8 cellular contexts compared by ENCODE assay signal in the genomic region with DNA sequence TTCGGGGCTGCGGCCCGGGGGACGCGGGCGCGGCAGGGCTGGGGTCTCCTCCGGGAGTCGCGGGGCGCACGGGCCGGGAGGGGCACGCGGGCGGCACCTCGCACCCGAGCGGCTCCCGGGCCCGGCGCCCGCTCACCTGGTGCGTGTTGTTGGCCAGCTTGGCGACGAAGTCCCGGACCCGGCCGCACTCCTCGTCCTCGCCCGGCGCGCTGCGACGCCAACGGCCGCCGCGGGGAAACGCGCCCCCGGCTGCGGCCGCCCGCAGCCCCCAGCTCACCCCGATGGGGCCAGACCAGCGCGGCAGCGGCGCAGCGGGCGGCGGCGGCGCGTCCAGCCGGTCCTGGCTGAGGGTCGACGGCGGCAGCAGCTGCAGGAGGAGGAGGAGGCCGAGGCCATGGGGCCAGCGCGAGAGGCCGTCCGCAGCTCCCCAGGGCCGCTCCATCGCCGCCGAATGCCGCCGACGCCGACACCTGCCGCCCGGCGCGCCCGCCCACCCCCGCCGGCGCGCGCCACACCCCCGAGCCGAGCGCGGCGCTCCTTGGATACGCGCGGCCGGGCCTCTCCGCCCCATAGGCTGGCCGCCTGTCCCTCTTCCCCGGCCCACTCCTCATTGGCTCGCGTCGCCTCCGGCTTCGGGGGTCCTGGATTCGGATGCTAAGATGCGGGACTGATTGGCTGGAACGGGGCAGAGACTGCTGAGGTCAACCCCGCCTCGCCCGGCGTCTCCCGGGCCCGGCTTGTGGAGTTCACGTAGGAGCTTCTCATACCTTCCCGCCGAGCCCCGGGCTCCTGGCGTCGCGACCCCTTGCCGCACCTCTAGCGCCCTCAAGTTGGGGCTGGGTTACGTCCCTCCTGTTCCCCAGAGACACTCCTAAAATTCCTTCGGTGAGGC. TPM values are rescaled to one million over a fixed set of nuclear protein-coding genes. Genes with fewer than 3 reads are reported as not detected.
DNase-seq lines count a peak whose midpoint lies in the region; TF ChIP-seq lines count a peak whose summit lies in the region.

Gene SORT1, minus strand, starts transcription at position 468 of the 892 bp plus-strand sequence. Its CDS starts 26 bp downstream, at position 442.

- H3K27me3 ChIP-seq in OCI-LY3 (ENCODE audit: low read depth, low read length): peaks cover 35% of the 10 kb centered on the region

- no peaks in the 10 kb centered on the region for H3K9me3 Mint-ChIP-seq in activated T-cell treated with anti-CD3 and anti-CD28 coated beads, Interleukin-2, amount 50 U/mL, for 24 hours

- H3K4me1 Mint-ChIP-seq in activated T-cell treated with anti-CD3 and anti-CD28 coated beads, Interleukin-2, amount 50 U/mL, for 24 hours (ENCODE audit: low read depth): peaks cover 17% of the 10 kb centered on the region

- H3K4me2 ChIP-seq in OCI-LY3 (ENCODE audit: low read length): peak within 1 kb of the TSS; percentile 73

- H3K36me3 Mint-ChIP-seq in activated T-cell treated with anti-CD3 and anti-CD28 coated beads, Interleukin-2, amount 50 U/mL, for 24 hours (ENCODE audit: low read depth): peaks cover 21% of the 10 kb centered on the region

- peak; percentile 20; the same call in 1 of the 2 replicates for TF ChIP-seq CTCF in C4-2B (conservative IDR thresholded peaks at IDR 0.05)
- TF ChIP-seq CTCF in GM20000 (IDR thresholded peaks at IDR 0.05; ENCODE audit: extremely low read depth, missing control alignments): no peak
- no peak for TF ChIP-seq CTCF in OCI-LY3 (IDR thresholded peaks at IDR 0.05; ENCODE audit: low read depth, low read length)
- peak; percentile 5 for TF ChIP-seq CTCF in epithelial cell of proximal tubule (conservative IDR thresholded peaks at IDR 0.05; ENCODE audit: low read depth, low read length)

- no peaks in the 10 kb centered on the region for H3K9me3 ChIP-seq in OCI-LY3 (ENCODE audit: insufficient read depth, low read length)

- peak within 1 kb of the TSS; percentile 66 for H3K4me3 ChIP-seq in OCI-LY3 (ENCODE audit: low read length)
- H3K4me3 ChIP-seq in epithelial cell of proximal tubule (ENCODE audit: low read depth, low read length): peak within 1 kb of the TSS; percentile 64

- H2AFZ ChIP-seq in OCI-LY3 (ENCODE audit: low read depth, low read length): no peak within 1 kb of the TSS

- peak; percentile 81 for DNase-seq in GM20000 (ENCODE audit: low spot score)
- peak; percentile 81 for DNase-seq in HuH-7.5 (ENCODE audit: low spot score)
- DNase-seq in activated T-cell treated with anti-CD3 and anti-CD28 coated beads, Interleukin-2, amount 50 U/mL, for 24 hours: peak; percentile 78
- DNase-seq in epithelial cell of proximal tubule (ENCODE audit: low read depth): no peak
- DNase-seq in middle frontal gyrus (ENCODE audit: extremely low spot score, low spot score): peak; percentile 87
- peak; percentile 19 to 34 for DNase-seq in stimulated activated CD8-positive, alpha-beta memory T cell treated with anti-CD3 and anti-CD28 coated beads, Interleukin-2, amount 100 ng/mL, for 1 hour (ENCODE audit: low read depth in 2 of 2)

- H3K36me3 ChIP-seq in OCI-LY3 (replicated peaks; ENCODE audit: low read depth, low read length): peaks cover 4% of the 10 kb centered on the region

- H3K79me2 ChIP-seq in OCI-LY3 (ENCODE audit: low read length): no peaks in the 10 kb centered on the region

- peak within 1 kb of the TSS; percentile 75 for H3K4me3 Mint-ChIP-seq in activated T-cell treated with anti-CD3 and anti-CD28 coated beads, Interleukin-2, amount 50 U/mL, for 24 hours

- H3K27ac ChIP-seq in C4-2B (peak within 1 kb of the TSS; percentile 23; the same call in 1 of the 2 replicates), OCI-LY3 (ENCODE audit: low read length) (no peak within 1 kb of the TSS)

- H4K20me1 ChIP-seq in OCI-LY3 (ENCODE audit: insufficient read depth, low read length): peaks cover 5% of the 10 kb centered on the region; the same call in 1 of the 2 replicates

- H3K9ac ChIP-seq in OCI-LY3 (ENCODE audit: low read length): no peak within 1 kb of the TSS

- H3K27ac Mint-ChIP-seq in activated T-cell treated with anti-CD3 and anti-CD28 coated beads, Interleukin-2, amount 50 U/mL, for 24 hours: no peak within 1 kb of the TSS

- H3K4me1 ChIP-seq in OCI-LY3 (ENCODE audit: low read length): peaks cover 15% of the 10 kb centered on the region

- H3K27me3 Mint-ChIP-seq in activated T-cell treated with anti-CD3 and anti-CD28 coated beads, Interleukin-2, amount 50 U/mL, for 24 hours: peaks cover 50% of the 10 kb centered on the region

RNA-seq across cellular contexts. Expression of gene SORT1, which starts in this region (rescaled TPM):
- total RNA-seq in epithelial cell of proximal tubule: 38.3 and 41.9 TPM in 2 replicates

Comparison
In these comparisons a context has a peak if more than half of its experiments do, and no peak if none do; other contexts are left out.
1. CTCF ChIP-seq: peak in C4-2B (single experiment) and epithelial cell of proximal tubule (single experiment); none in GM20000 (single experiment) and OCI-LY3 (single experiment).